ENCODE assay signal across 18 cellular contexts in the genomic region with DNA sequence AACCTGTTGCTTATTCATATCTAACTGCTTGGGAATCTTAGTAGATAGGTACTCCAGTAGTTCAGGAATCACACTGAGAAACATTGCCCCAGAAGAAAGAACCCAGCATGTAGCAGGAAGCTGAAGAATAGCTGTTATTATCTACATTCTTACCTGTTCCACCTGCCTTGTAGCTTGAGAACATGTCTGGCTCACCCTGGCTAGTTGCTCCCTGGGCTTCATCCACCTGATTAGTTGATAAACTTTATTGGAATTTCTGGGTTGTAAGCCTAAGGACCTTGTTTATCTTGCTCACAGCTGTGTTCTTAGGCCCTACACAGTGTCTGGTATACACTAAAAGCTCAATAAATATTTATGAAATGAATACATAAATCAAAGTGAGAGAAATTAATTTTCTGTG.
A peak's percentile ranks its signal among the peaks of the same experiment; 100 is the strongest.
DNase-seq lines count a peak whose midpoint lies in the region; ATAC-seq and TF ChIP-seq lines count a peak whose summit lies in the region.
"Had no signal": no experiment of that assay in that cellular context is flagged by ENCODE, and none has a peak within 500 bp of the region (broad histone marks: within the 10 kb centered on the region; RNA-seq: fewer than 3 reads in every experiment).

No MANE protein-coding gene starts in this region.

- H3K27ac ChIP-seq in HEK293 (ENCODE audit: extremely low read depth, low read depth, low read length), result no peak overlapping the region
- H3K27ac ChIP-seq: BLaER1 treated with 17β-estradiol and CSF1 and Interleukin-3, amounts not matched to agents 10 nM and 100 nM had no signal

- TF ChIP-seq CTCF in HEK293 (tag by site-specific recombination; IDR thresholded peaks at IDR 0.05) (no peak), fibroblast of villous mesenchyme (IDR thresholded peaks at IDR 0.05; ENCODE audit: insufficient read depth, low read depth, low read length) (no peak)

- CTCF ChIA-PET in HEK293 (lab: Yijun Ruan, JAX), result no interaction called here

- ATAC-seq in Right ventricle myocardium inferior, result no peak
- ATAC-seq in GM19455 (IDR thresholded peaks at IDR 0.05; ENCODE audit: unreplicated experiment), result no peak
- ATAC-seq: CD8-positive, alpha-beta T cell; GM12878 had no signal

- no peaks in the 10 kb centered on the region for H3K4me1 ChIP-seq in HEK293 (ENCODE audit: control insufficient read depth, insufficient read depth, low read length)
- H3K4me1 ChIP-seq: BLaER1 treated with 17β-estradiol and CSF1 and Interleukin-3, amounts not matched to agents 10 nM and 100 nM had no signal

- H3K9me3 ChIP-seq in HEK293 (ENCODE audit: control insufficient read depth, insufficient read depth, low read depth, low read length), result no peaks in the 10 kb centered on the region
- H3K9me3 ChIP-seq: HAP-1 had no signal

- H3K4me3 ChIP-seq in HEK293 (ENCODE audit: low read depth, low read length) (no peak overlapping the region), fibroblast of villous mesenchyme (ENCODE audit: low read depth, low read length) (no peak overlapping the region)
- H3K4me3 ChIP-seq: BLaER1 treated with 17β-estradiol and CSF1 and Interleukin-3, amounts not matched to agents 10 nM and 100 nM; GM12878; HAP-1 had no signal

- POLR2A ChIA-PET in HEK293 (lab: Yijun Ruan, JAX), result no interaction called here

- H3K36me3 ChIP-seq in HEK293 (ENCODE audit: control insufficient read depth in 2 of 2, insufficient read depth in 1 of 2, low read length in 2 of 2), result no peaks in the 10 kb centered on the region
- H3K36me3 ChIP-seq: HAP-1 had no signal

- peak; percentile 47 for DNase-seq in NCI-H146 treated with DMSO at 0.1 percent for 48 hours (lab: John Stamatoyannopoulos, UW; ENCODE audit: unreplicated experiment)
- peak; percentile 21 for DNase-seq in fibroblast of villous mesenchyme (ENCODE audit: low read depth)
- peak; percentile 11 for DNase-seq in mucosa of gallbladder (ENCODE audit: low spot score)
- DNase-seq in Right ventricle myocardium inferior (ENCODE audit: missing footprints), result no peak
- no peak for DNase-seq in NCI-H82 treated with DMSO at 0.1 percent for 48 hours (lab: John Stamatoyannopoulos, UW; ENCODE audit: unreplicated experiment)
- DNase-seq in activated CD4-positive, CD25-positive, alpha-beta regulatory T cell treated with anti-CD3 and anti-CD28 coated beads, Interleukin-2, amount 50 U/mL, for 72 hours, result no peak
- DNase-seq: CD8-positive, alpha-beta T cell; COR-L47; DMS 273 treated with DMSO at 0.1 percent for 48 hours; DMS53; DND-41; EL; IMR-90 had no signal

- intact Hi-C loops in Right ventricle myocardium inferior (cut with DNase I), result no loop called here

TF ChIP-seq in HEK293, 187 proteins besides CTCF, POLR2A, EP300 and RAD21:
- TF ChIP-seq, protein P1, sequence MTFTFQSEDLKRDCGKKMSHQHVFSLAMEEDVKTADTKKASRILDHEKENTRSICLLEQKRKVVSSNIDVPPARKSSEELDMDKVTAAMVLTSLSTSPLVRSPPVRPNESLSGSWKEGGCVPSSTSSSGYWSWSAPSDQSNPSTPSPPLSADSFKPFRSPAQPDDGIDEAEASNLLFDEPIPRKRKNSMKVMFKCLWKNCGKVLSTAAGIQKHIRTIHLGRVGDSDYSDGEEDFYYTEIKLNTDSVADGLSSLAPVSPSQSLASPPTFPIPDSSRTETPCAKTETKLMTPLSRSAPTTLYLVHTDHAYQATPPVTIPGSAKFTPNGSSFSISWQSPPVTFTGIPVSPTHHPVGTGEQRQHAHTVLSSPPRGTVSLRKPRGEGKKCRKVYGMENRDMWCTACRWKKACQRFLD (tag by site-specific recombination; IDR thresholded peaks at IDR 0.05), result no peak
- TF ChIP-seq, protein P2, sequence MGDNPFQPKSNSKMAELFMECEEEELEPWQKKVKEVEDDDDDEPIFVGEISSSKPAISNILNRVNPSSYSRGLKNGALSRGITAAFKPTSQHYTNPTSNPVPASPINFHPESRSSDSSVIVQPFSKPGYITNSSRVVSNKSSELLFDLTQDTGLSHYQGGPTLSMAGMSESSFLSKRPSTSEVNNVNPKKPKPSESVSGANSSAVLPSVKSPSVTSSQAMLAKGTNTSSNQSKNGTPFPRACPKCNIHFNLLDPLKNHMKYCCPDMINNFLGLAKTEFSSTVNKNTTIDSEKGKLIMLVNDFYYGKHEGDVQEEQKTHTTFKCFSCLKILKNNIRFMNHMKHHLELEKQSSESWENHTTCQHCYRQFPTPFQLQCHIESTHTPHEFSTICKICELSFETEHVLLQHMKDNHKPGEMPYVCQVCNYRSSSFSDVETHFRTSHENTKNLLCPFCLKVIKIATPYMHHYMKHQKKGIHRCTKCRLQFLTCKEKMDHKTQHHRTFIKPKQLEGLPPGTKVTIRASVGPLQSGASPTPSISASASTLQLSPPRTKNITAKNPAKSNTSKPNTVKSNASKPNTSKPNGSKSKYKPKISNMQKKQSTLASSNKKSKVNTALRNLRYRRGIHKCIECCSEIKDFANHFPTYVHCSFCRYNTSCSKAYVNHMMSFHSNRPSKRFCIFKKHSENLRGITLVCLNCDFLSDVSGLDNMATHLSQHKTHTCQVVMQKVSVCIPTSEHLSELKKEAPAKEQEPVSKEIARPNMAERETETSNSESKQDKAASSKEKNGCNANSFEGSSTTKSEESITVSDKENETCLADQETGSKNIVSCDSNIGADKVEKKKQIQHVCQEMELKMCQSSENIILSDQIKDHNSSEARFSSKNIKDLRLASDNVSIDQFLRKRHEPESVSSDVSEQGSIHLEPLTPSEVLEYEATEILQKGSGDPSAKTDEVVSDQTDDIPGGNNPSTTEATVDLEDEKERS (tag by site-specific recombination; IDR thresholded peaks at IDR 0.05), result no peak
- TF ChIP-seq ZNF792 (tag by site-specific recombination; IDR thresholded peaks at IDR 0.05), result no peak
- peak; percentile 72; the same call in 1 of the 2 replicates for TF ChIP-seq SCRT2 (tag by site-specific recombination; IDR thresholded peaks at IDR 0.05)
- no peak for TF ChIP-seq MYNN (tag by site-specific recombination; IDR thresholded peaks at IDR 0.05; ENCODE audit: borderline replicate concordance)
- no peak for TF ChIP-seq ZNF639 (tag by site-specific recombination; IDR thresholded peaks at IDR 0.05)

Comparison
In these comparisons a context has a peak if more than half of its experiments do, and no peak if none do; other contexts are left out.
1. DNase-seq: peak in NCI-H146 treated with DMSO at 0.1 percent for 48 hours (single experiment), fibroblast of villous mesenchyme (single experiment) and mucosa of gallbladder (single experiment); none in Right ventricle myocardium inferior (single experiment), NCI-H82 treated with DMSO at 0.1 percent for 48 hours (single experiment) and activated CD4-positive, CD25-positive, alpha-beta regulatory T cell treated with anti-CD3 and anti-CD28 coated beads, Interleukin-2, amount 50 U/mL, for 72 hours (single experiment).